ENCODE assay signal across 8 cellular contexts in the genomic region with DNA sequence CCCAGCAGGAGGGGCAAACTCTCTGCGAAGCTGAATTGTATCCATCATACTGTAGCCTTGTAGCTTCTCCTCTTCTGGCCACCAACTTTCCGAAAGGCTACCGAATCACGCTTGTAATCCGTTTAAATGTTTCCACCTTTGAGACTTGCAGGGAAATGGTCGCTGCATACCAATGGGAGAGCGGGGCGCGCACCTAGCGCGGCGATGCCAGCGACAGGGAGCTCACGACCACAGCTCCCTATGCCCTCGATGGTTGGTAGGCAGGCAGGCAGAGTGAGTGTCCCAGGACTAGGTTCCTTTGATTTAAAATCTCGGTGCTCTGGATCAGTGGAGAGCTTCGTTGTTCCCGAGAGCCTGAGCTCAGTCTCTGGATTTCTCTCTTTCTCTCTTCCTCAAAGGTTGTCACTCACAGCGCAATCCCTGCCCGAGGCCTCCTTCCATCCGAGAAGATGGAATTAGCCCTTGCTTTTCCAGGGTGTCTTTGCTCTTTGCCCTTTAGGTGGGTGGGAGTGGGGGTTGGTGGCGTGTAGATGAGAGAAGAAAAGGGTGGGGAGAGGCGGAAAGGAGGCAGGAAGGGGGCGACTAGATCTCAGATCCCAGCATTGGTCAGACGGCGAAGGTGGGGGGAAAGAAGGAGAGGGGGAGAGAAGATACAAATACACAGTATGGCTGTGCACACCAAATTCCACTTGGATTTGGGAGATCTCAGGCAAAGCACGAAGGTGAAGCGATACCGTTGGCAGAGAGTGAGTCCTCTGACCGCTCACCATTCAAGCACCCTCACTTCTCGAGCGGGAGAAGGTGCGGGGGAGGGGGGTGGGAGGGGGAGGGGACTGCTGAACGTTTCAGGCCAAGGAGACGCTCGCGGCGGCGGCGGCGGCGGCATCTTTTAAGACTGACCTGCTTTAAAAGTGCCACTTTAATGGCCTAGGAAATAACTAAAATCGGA. TPM values are rescaled to one million over a fixed set of nuclear protein-coding genes. Genes with fewer than 3 reads are reported as not detected.
A peak's percentile ranks its signal among the peaks of the same experiment; 100 is the strongest.
DNase-seq lines count a peak whose midpoint lies in the region; ATAC-seq and TF ChIP-seq lines count a peak whose summit lies in the region.

Gene SLITRK3 (minus strand): TSS at position 757 of the 949 bp plus-strand sequence. CDS start 5,554 bp downstream, outside the sequence.

- H3K27me3 ChIP-seq in aorta (ENCODE audit: control insufficient read depth in 1 of 2, insufficient read depth in 2 of 2, low read length in 1 of 2) = peaks cover 0 to 6% of the 10 kb centered on the region in 2 donors

- H3K4me3 Mint-ChIP-seq in natural killer cell treated with Interleukin-12 subunit alpha and Interleukin-12 subunit beta and Interleukin-15 and Interleukin-18, amount 100 ng/mL, for 72 hours = peak within 1 kb of the TSS; percentile 22
- no peak within 1 kb of the TSS for H3K4me3 Mint-ChIP-seq in natural killer cell

- no peak within 1 kb of the TSS for H3K27ac Mint-ChIP-seq in natural killer cell treated with Interleukin-12 subunit alpha and Interleukin-12 subunit beta and Interleukin-15 and Interleukin-18, amount 100 ng/mL, for 72 hours
- no peak within 1 kb of the TSS for H3K27ac Mint-ChIP-seq in natural killer cell

- H3K36me3 Mint-ChIP-seq in natural killer cell treated with Interleukin-12 subunit alpha and Interleukin-12 subunit beta and Interleukin-15 and Interleukin-18, amount 100 ng/mL, for 72 hours = peaks cover 5% of the 10 kb centered on the region
- H3K36me3 Mint-ChIP-seq in natural killer cell = peaks cover 7% of the 10 kb centered on the region

- H3K9me3 ChIP-seq in mucosa of descending colon (no peaks in the 10 kb centered on the region), aorta (ENCODE audit: control insufficient read depth, low read length) (no peaks in the 10 kb centered on the region)

- peaks cover 8% of the 10 kb centered on the region for H3K9me3 Mint-ChIP-seq in natural killer cell treated with Interleukin-12 subunit alpha and Interleukin-12 subunit beta and Interleukin-15 and Interleukin-18, amount 100 ng/mL, for 72 hours
- peaks cover 2 to 11% of the 10 kb centered on the region in 2 donors for H3K9me3 Mint-ChIP-seq in natural killer cell

- WGBS in aorta, 2 donors = 1 to 2% methylated on average over 36 to 43 of the region's 43 CpGs

- H3K36me3 ChIP-seq in mucosa of descending colon (ENCODE audit: low read depth) (no peaks in the 10 kb centered on the region), aorta (ENCODE audit: control insufficient read depth in 1 of 2, insufficient read depth in 2 of 2, low read length in 1 of 2) (no peaks in the 10 kb centered on the region)

- H3K4me1 Mint-ChIP-seq in natural killer cell treated with Interleukin-12 subunit alpha and Interleukin-12 subunit beta and Interleukin-15 and Interleukin-18, amount 100 ng/mL, for 72 hours (ENCODE audit: low read depth in 2 of 2) = peaks cover 5% of the 10 kb centered on the region in 2 donors
- H3K4me1 Mint-ChIP-seq in natural killer cell = peaks cover 4 to 5% of the 10 kb centered on the region in 2 donors

- TF ChIP-seq CTCF in natural killer cell (IDR thresholded peaks at IDR 0.05) (no peak), coronary artery (IDR thresholded peaks at IDR 0.05) (no peak), mucosa of descending colon (IDR thresholded peaks at IDR 0.05) (no peak)

- intact Hi-C loops in natural killer cell (cut with micrococcal nuclease) (no loop called here), mucosa of descending colon (cut with DNase I, micrococcal nuclease) (no loop called here), aorta (cut with DNase I) (no loop called here)

- no peak for ATAC-seq in natural killer cell treated with Interleukin-12 subunit alpha and Interleukin-12 subunit beta and Interleukin-15 and Interleukin-18, amount 100 ng/mL, for 72 hours
- ATAC-seq in natural killer cell (no peak), mucosa of descending colon (peak; percentile 44), aorta (ENCODE audit: low FRiP score) (peak; percentile 13), GM18858 (IDR thresholded peaks at IDR 0.05; ENCODE audit: unreplicated experiment) (no peak)

- H3K27ac ChIP-seq in coronary artery (no peak within 1 kb of the TSS), aorta (ENCODE audit: low read depth in 1 of 2, low read length in 2 of 2) (no peak within 1 kb of the TSS)

- no peak for DNase-seq in natural killer cell treated with Interleukin-12 subunit alpha and Interleukin-12 subunit beta and Interleukin-15 and Interleukin-18, amount 100 ng/mL, for 72 hours (ENCODE audit: low spot score)
- no peak for DNase-seq in natural killer cell
- peak; percentile 56 for DNase-seq in coronary artery (ENCODE audit: low spot score)
- DNase-seq in mucosa of descending colon = peak in 1 of 3 donors; percentile 29
- DNase-seq in aorta = peak in 1 of 2 donors; percentile 69
- DNase-seq in NCI-H446 treated with DMSO at 0.1 percent for 48 hours (lab: John Stamatoyannopoulos, UW) = no peak
- no peak for DNase-seq in ureter (ENCODE audit: low spot score)

- H3K4me1 ChIP-seq in mucosa of descending colon (ENCODE audit: low read depth) (peaks cover 14% of the 10 kb centered on the region), aorta (ENCODE audit: control insufficient read depth in 1 of 2, insufficient read depth in 2 of 2, low read length in 2 of 2) (peaks cover 4 to 10% of the 10 kb centered on the region in 2 donors)

- H3K4me3 ChIP-seq in coronary artery = peak within 1 kb of the TSS; percentile 71
- no peak within 1 kb of the TSS for H3K4me3 ChIP-seq in mucosa of descending colon
- peak within 1 kb of the TSS; percentile 57 to 73 for H3K4me3 ChIP-seq in aorta (ENCODE audit: low read length in 2 of 2)

- peaks cover 36 to 37% of the 10 kb centered on the region in 2 donors for H3K27me3 Mint-ChIP-seq in natural killer cell treated with Interleukin-12 subunit alpha and Interleukin-12 subunit beta and Interleukin-15 and Interleukin-18, amount 100 ng/mL, for 72 hours
- H3K27me3 Mint-ChIP-seq in natural killer cell (ENCODE audit: low read depth in 2 of 2) = peaks cover 33% of the 10 kb centered on the region in 2 donors

RNA-seq across cellular contexts. Expression of gene SLITRK3, which starts in this region (rescaled TPM):
- not detected for total RNA-seq in natural killer cell treated with Interleukin-12 subunit alpha and Interleukin-12 subunit beta and Interleukin-15 and Interleukin-18, amount 100 ng/mL, for 72 hours
- total RNA-seq in natural killer cell (not detected), mucosa of descending colon (1 to 10 TPM in 1 of 3 donors, under 1 TPM in 2; 0.35 to 7.4 (median 0.41) TPM), aorta (under 1 TPM; 0.24 to 0.26 TPM), ureter (1.2 TPM)
- polyA plus RNA-seq in aorta = under 1 TPM in 1 of 2 donors, not detected in 1; 0.03 TPM

Comparison
In these comparisons a context has a peak if more than half of its experiments do, and no peak if none do; other contexts are left out.
1. Peak in ATAC-seq and H3K4me3 ChIP-seq in aorta; RNA of the gene not detected or under 1 TPM.